1 cellular context compared by ENCODE assay signal in the genomic region with DNA sequence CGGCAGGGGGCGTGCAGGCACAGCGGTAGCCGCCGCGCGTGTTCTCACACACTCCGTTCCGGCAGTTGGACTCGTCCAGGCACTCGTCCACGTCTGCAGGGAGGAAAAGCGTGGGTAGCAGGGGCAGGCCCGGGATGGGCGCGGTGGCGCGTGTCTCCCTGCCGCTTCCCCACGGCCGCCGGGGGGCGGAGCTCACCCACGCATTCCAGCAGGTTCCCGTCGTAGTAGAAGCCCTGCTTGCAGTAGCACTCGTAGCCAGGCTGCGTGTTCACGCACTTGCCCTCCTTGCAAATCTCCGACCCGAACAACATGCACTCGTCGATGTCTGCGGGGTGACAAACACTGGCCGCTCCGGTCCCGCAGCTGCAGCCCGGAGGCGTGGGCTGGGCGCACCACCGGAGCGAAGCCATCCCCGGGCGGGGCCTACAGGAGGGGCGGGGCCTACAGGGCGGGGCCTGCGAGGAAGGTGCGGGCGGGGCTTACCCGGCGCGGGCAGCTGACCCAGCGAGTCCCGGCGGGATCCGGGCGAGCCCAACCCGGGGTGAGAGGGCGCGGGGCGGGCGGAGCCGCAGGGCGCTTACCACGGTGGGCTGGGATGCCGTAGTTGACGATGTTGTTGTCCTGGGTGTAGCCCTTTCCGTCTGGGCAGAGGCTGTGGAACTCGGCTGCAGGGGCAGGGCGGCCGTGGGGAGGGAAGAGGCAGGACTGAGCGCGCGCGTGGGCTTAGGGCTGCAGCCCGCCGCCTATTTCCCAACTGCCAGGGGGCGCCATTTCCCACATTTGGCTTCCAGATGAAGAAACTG.
TF ChIP-seq lines count a peak whose summit lies in the region.

No MANE protein-coding gene starts in this region.

TF ChIP-seq in endothelial cell of umbilical vein, 7 proteins besides CTCF, POLR2A, EP300 and RAD21 (continued from another document):
- TF ChIP-seq JUN (IDR thresholded peaks at IDR 0.05; ENCODE audit: borderline replicate concordance, insufficient read depth, insufficient read length, low read depth), result no peak
